Comparison of ENCODE assay signal across 10 cellular contexts in genomic region chr21:45041351-45041805, GRCh38. TPM values are rescaled to one million over a fixed set of nuclear protein-coding genes. Genes with fewer than 3 reads are reported as not detected.
DNase-seq lines count a peak whose midpoint lies in the region; TF ChIP-seq lines count a peak whose summit lies in the region.
"Had no signal": no experiment of that assay in that cellular context is flagged by ENCODE, and none has a peak within 500 bp of the region (broad histone marks: within the 10 kb centered on the region; RNA-seq: fewer than 3 reads in every experiment).

No MANE protein-coding gene starts in this region.

- no peak for TF ChIP-seq CTCF in choroid plexus epithelial cell (conservative IDR thresholded peaks at IDR 0.05; ENCODE audit: low read depth, low read length)
- TF ChIP-seq CTCF in liver (IDR thresholded peaks at IDR 0.05; ENCODE audit: low read depth, low read length, missing input control) = no peak
- TF ChIP-seq CTCF in tibial nerve (IDR thresholded peaks at IDR 0.05) = no peak

- H3K27me3 ChIP-seq in liver (ENCODE audit: control insufficient read depth in 4 of 4, insufficient read depth in 4 of 4, low read length in 3 of 4) (peaks cover 0 to 8% (median 0%) of the 10 kb centered on the region in 4 donors), tibial nerve (no peaks in the 10 kb centered on the region)

- H3K4me1 ChIP-seq in liver (ENCODE audit: control insufficient read depth in 4 of 4, insufficient read depth in 4 of 4, low read length in 3 of 4) = no peaks in the 10 kb centered on the region
- peaks cover 0 to 35% (median 29%) of the 10 kb centered on the region in 4 donors for H3K4me1 ChIP-seq in tibial nerve

- H3K36me3 ChIP-seq in liver (ENCODE audit: control insufficient read depth in 4 of 4, insufficient read depth in 3 of 4, low read depth in 1 of 4, low read length in 3 of 4) (no peaks in the 10 kb centered on the region), tibial nerve (no peaks in the 10 kb centered on the region)

- peak; percentile 82 for DNase-seq in LHCN-M2 (ENCODE audit: low read depth)
- peak; percentile 90 for DNase-seq in choroid plexus epithelial cell (ENCODE audit: low read depth)
- DNase-seq in tibial nerve (ENCODE audit: low spot score in 2 of 2) = peak; percentile 89 to 91
- DNase-seq in activated gamma-delta T cell (lab: John Stamatoyannopoulos, UW) = no peak
- DNase-seq in SHP77 treated with DMSO at 0.1 percent for 48 hours (lab: John Stamatoyannopoulos, UW) = no peak
- DNase-seq in NCI-H510A (lab: John Stamatoyannopoulos, UW) = no peak
- no peak for DNase-seq in Ammon's horn (ENCODE audit: low spot score)
- DNase-seq: NCI-H446 treated with DMSO at 0.1 percent for 48 hours; stimulated activated CD4-positive, alpha-beta T cell treated with anti-CD3 and anti-CD28 coated beads, Interleukin-12 subunit alpha, Interleukin-12 subunit beta, amount 100 ng/mL, for 4 hours had no signal

- 40% methylated on average over 16 of the region's 16 CpGs for WGBS in liver
- 9 to 12% methylated on average over 16 of the region's 16 CpGs for WGBS in tibial nerve, 2 donors

- no peak overlapping the region for H3K9ac ChIP-seq in liver (ENCODE audit: low read depth in 1 of 2, low read length in 2 of 2)

- H3K27ac ChIP-seq in liver (ENCODE audit: low read depth in 1 of 2, low read length in 2 of 2) (no peak overlapping the region), tibial nerve (peak overlapping the region in 3 of 4 donors; percentile 54 to 81 (median 78))

- peak in 1 of 2 donors; percentile 18 for TF ChIP-seq RAD21 in liver (IDR thresholded peaks at IDR 0.05)

- TF ChIP-seq EP300 in tibial nerve (IDR thresholded peaks at IDR 0.05) = peak; percentile 38 to 95

- peaks cover 4 to 11% (median 7%) of the 10 kb centered on the region in 4 donors for H3K9me3 ChIP-seq in liver (ENCODE audit: control insufficient read depth in 4 of 4, low read length in 3 of 4)
- peaks cover 0 to 16% (median 0%) of the 10 kb centered on the region in 4 donors for H3K9me3 ChIP-seq in tibial nerve

- H3K4me3 ChIP-seq in choroid plexus epithelial cell (ENCODE audit: low read depth, low read length) = peak overlapping the region; percentile 32
- H3K4me3 ChIP-seq in liver (ENCODE audit: low read depth in 1 of 3, low read length in 3 of 3) = no peak overlapping the region
- peak overlapping the region in 1 of 4 donors; percentile 18 for H3K4me3 ChIP-seq in tibial nerve

- no peak for TF ChIP-seq POLR2A in tibial nerve (IDR thresholded peaks at IDR 0.05)

TF ChIP-seq in liver, 16 proteins besides CTCF, POLR2A, EP300 and RAD21:
- TF ChIP-seq EGR1 (IDR thresholded peaks at IDR 0.05; ENCODE audit: low read depth in 2 of 2) (no peak), NR2F2 (IDR thresholded peaks at IDR 0.05) (peak; percentile 74), SP1 (IDR thresholded peaks at IDR 0.05) (peak; percentile 15)

RNA-seq across cellular contexts. Expression of gene ADARB1, which starts 33.0 kb away (rescaled TPM):
- total RNA-seq in LHCN-M2 (2014; rRNA removed) (25.4 and 29.6 TPM in 2 replicates), liver (1 to 10 TPM; 3.1 to 7.8 TPM), tibial nerve (10 to 100 TPM; 18.2 to 57.6 (median 32.0) TPM)
- polyA plus RNA-seq in LHCN-M2 (2012) = 63.3 TPM
- polyA plus RNA-seq in liver = 1 to 10 TPM; 1.6 to 2.6 TPM

Comparison
In these comparisons a context has a peak if more than half of its experiments do, and no peak if none do; other contexts are left out.
1. DNase-seq: peak in LHCN-M2 (single experiment), choroid plexus epithelial cell (single experiment) and tibial nerve (2 of 2); none in activated gamma-delta T cell (single experiment), SHP77 treated with DMSO at 0.1 percent for 48 hours (single experiment), NCI-H510A (single experiment) and Ammon's horn (single experiment).
2. H3K27ac ChIP-seq: peak in tibial nerve (3 of 4); none in liver (0 of 2).